In the genomic region with DNA sequence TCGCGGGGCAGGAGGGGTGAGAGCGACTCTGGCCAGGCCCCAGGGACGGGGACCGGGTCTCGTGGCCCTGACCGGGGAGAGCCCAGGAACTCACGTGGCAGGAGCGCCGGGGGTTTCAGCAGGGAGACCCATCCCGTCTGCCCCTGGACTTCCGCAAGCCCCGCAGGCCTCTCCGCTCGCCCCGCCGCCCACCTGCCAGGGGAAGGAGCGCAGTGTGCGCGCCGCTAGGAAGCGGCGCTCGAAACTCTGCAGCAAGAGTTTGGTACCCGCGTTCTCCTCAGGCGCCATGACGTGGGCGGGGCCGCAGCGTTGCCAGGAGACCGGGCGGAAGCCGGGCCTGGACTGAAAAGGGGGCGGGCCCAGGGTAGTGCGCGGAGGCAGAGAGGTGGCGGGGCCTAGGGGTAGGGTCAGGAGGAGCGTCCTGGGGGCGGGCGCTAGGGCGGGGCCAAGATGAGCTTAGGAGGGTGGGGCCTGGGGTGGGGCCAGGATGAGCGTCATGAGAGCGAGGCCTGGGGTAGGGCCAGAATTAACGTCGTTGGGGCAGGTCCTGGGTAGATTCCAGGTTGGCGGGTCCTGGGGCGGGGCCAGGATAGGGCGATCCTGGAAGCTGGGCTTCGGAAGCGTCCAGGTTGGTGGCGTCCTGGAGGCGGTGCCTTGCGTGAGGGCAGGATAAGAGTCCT, we compare ENCODE assay signal across 8 cellular contexts. TPM values are rescaled to one million over a fixed set of nuclear protein-coding genes. Genes with fewer than 3 reads are reported as not detected.
A peak's percentile ranks its signal among the peaks of the same experiment; 100 is the strongest.
DNase-seq lines count a peak whose midpoint lies in the region; TF ChIP-seq lines count a peak whose summit lies in the region.

No MANE protein-coding gene starts in this region.

- no peaks in the 10 kb centered on the region for H3K36me3 ChIP-seq in suprapubic skin

- no peak for TF ChIP-seq EP300 in suprapubic skin (IDR thresholded peaks at IDR 0.05)

- no peaks in the 10 kb centered on the region for H3K27me3 ChIP-seq in suprapubic skin

- in situ Hi-C loops in SK-MEL-5 (cut with HindIII; ENCODE audit: low pct_unique_long_range_greater_than_20kb, low sequenced_read_pairs): no loop called here

- no peak for TF ChIP-seq CTCF in HFFc6 (IDR thresholded peaks at IDR 0.05)
- no peak for TF ChIP-seq CTCF in suprapubic skin (IDR thresholded peaks at IDR 0.05)

- peak overlapping the region; percentile 95 for H3K4me3 Mint-ChIP-seq in HFFc6

- 2% methylated on average over 22 of the region's 54 CpGs for WGBS in suprapubic skin

- H3K27ac Mint-ChIP-seq in HFFc6: peak overlapping the region; percentile 98

- peaks cover 35% of the 10 kb centered on the region for H3K4me1 Mint-ChIP-seq in HFFc6 (ENCODE audit: low read depth)

- peak overlapping the region; percentile 85 for H3K4me3 ChIP-seq in suprapubic skin

- peak overlapping the region; percentile 70 for H3K27ac ChIP-seq in suprapubic skin

- no peaks in the 10 kb centered on the region for H3K9me3 ChIP-seq in suprapubic skin

- peaks cover 16% of the 10 kb centered on the region for H3K36me3 Mint-ChIP-seq in HFFc6 (ENCODE audit: low read depth)

- DNase-seq in GM04503 (ENCODE audit: low read depth) (peak; percentile 81), HFFc6 (peak; percentile 99), NAMALWA (ENCODE audit: low spot score) (peak; percentile 99), SK-MEL-5 (ENCODE audit: low read depth, low spot score) (peak; percentile 96), germinal center (ENCODE audit: low spot score) (peak; percentile 89), nucleus accumbens (lab: John Stamatoyannopoulos, UW) (peak; percentile 80 to 100 (median 99)), suprapubic skin (ENCODE audit: low spot score in 2 of 2) (peak; percentile 99 to 100)
- peak; percentile 99 for DNase-seq in activated naive CD4-positive, alpha-beta T cell treated with anti-CD3 and anti-CD28 coated beads, Interleukin-2, amount 50 U/mL, for 16 hours

- H3K9me3 Mint-ChIP-seq in HFFc6: no peaks in the 10 kb centered on the region

- H3K4me1 ChIP-seq in suprapubic skin: peaks cover 12% of the 10 kb centered on the region

- no peaks in the 10 kb centered on the region; the same call in 1 of the 2 replicates for H3K27me3 Mint-ChIP-seq in HFFc6 (ENCODE audit: insufficient read depth)

- TF ChIP-seq POLR2A in suprapubic skin (IDR thresholded peaks at IDR 0.05): no peak

RNA-seq across cellular contexts. Expression of a gene that starts 29.7 kb away (rescaled TPM):
- under 1 TPM in 4 of 6 experiments, not detected in 2; 0.32 to 0.85 (median 0.46) TPM for total RNA-seq in HFFc6 (2021; fragmentation: NEBNext Ultra II Directional; extraction: Animal tissue kit (Norgen Biotek cat#: 25700))
- total RNA-seq in SK-MEL-5 (2014; rRNA removed; shearing (Covaris generic)): not detected in 2 replicates
- polyA plus RNA-seq in SK-MEL-5 (2015; cell fraction: cytosol; rRNA removed): not detected in 2 replicates
- polyA plus RNA-seq in SK-MEL-5 (2015; cell fraction: nucleus; rRNA removed): 2.8 TPM in 1 of 2 replicates, not detected in the other
- total RNA-seq in suprapubic skin: not detected

Comparison
In these comparisons a context has a peak if more than half of its experiments do, and no peak if none do; other contexts are left out.
1. Peak in every context shown above with its lines: DNase-seq, H3K4me3 ChIP-seq and H3K27ac ChIP-seq.